In genomic region chr5:153147891-153148623, GRCh38 we compare ENCODE assay signal across 8 cellular contexts.
DNase-seq lines count a peak whose midpoint lies in the region; ATAC-seq and TF ChIP-seq lines count a peak whose summit lies in the region.

No MANE protein-coding gene starts in this region.

- 0 out of 2 replicates have a peak overlapping the region, but pooled peaks have one; percentile 70 for H2AFZ ChIP-seq in OCI-LY3 (ENCODE audit: low read depth, low read length)

- peak; percentile 70 for TF ChIP-seq CTCF in OCI-LY3 (IDR thresholded peaks at IDR 0.05; ENCODE audit: low read depth, low read length)

- no peaks in the 10 kb centered on the region for H4K20me1 ChIP-seq in OCI-LY3 (ENCODE audit: insufficient read depth, low read length)

- peak; percentile 84 for ATAC-seq in GM19438 (IDR thresholded peaks at IDR 0.05; ENCODE audit: low read depth, unreplicated experiment)
- ATAC-seq in HG03469 (IDR thresholded peaks at IDR 0.05; ENCODE audit: unreplicated experiment), result peak; percentile 74

- H3K4me2 ChIP-seq in OCI-LY3 (ENCODE audit: low read length), result peak overlapping the region; percentile 63

- 0 out of 2 replicates have a peak overlapping the region, but pooled peaks have one; percentile 6 for H3K9ac ChIP-seq in OCI-LY3 (ENCODE audit: low read length)

- peak overlapping the region; percentile 68 for H3K4me3 ChIP-seq in OCI-LY3 (ENCODE audit: low read length)

- H3K79me2 ChIP-seq in OCI-LY3 (ENCODE audit: low read length), result no peaks in the 10 kb centered on the region

- H3K4me1 ChIP-seq in OCI-LY3 (ENCODE audit: low read length), result 0 out of 2 replicates have a peak, but pooled peaks cover 4% of the 10 kb centered on the region

- DNase-seq in D341Med (ENCODE audit: low spot score), result peak; percentile 48
- peak; percentile 2 for DNase-seq in fibroblast of peridontal ligament (ENCODE audit: extremely low read depth)
- DNase-seq in renal cortical epithelial cell (ENCODE audit: low read depth), result peak; percentile 74
- no peak for DNase-seq in activated CD4-positive, alpha-beta T cell treated with anti-CD3 and anti-CD28 coated beads for 1 hour
- no peak for DNase-seq in occipital lobe (lab: John Stamatoyannopoulos, UW)

- no peaks in the 10 kb centered on the region for H3K27me3 ChIP-seq in OCI-LY3 (ENCODE audit: low read depth, low read length)

- no peak overlapping the region for H3K27ac ChIP-seq in OCI-LY3 (ENCODE audit: low read length)

- H3K36me3 ChIP-seq in OCI-LY3 (replicated peaks; ENCODE audit: low read depth, low read length), result no peaks in the 10 kb centered on the region

- no peaks in the 10 kb centered on the region for H3K9me3 ChIP-seq in OCI-LY3 (ENCODE audit: insufficient read depth, low read length)

Comparison
In these comparisons a context has a peak if more than half of its experiments do, and no peak if none do; other contexts are left out.
1. DNase-seq: peak in D341Med (single experiment), fibroblast of peridontal ligament (single experiment) and renal cortical epithelial cell (single experiment); none in activated CD4-positive, alpha-beta T cell treated with anti-CD3 and anti-CD28 coated beads for 1 hour (single experiment) and occipital lobe (single experiment).